ENCODE assay signal across 18 cellular contexts in the genomic region with DNA sequence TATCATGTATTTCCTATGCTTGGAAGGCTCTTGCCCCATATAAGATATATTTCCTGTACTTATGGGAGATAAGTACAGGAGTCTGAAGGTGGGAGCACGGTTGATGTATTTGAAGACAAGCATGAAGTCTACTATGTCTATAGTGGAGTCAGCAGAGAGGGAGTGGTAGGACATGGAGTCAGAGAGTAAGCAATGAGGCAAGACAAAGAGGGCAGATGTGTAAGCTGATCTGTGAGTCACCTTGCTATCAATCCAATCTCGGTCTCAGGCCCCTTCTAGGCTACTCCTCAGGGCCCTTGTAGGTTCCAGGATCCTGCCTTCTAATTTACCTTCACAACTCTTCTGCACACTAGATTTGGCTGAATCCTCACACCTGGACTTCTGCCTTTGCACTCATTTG.
"Had no signal": no experiment of that assay in that cellular context is flagged by ENCODE, and none has a peak within 500 bp of the region (broad histone marks: within the 10 kb centered on the region; RNA-seq: fewer than 3 reads in every experiment).

No MANE protein-coding gene starts in this region.

- H3K36me3 Mint-ChIP-seq: activated CD4-positive, alpha-beta memory T cell treated with anti-CD3 and anti-CD28 coated beads for 36 hours had no signal

- H3K4me3 ChIP-seq: colonic mucosa, gastrocnemius medialis, heart right ventricle, lower lobe of right lung, right atrium auricular region, transverse colon had no signal

- H3K27me3 Mint-ChIP-seq: activated CD4-positive, alpha-beta memory T cell treated with anti-CD3 and anti-CD28 coated beads for 36 hours had no signal

- H3K9me3 ChIP-seq: colonic mucosa, gastrocnemius medialis, lower lobe of right lung, neutrophil, right atrium auricular region, transverse colon had no signal

- H3K27me3 ChIP-seq: colonic mucosa, gastrocnemius medialis, heart right ventricle, neutrophil, right atrium auricular region, transverse colon had no signal

- H3K36me3 ChIP-seq: colonic mucosa, gastrocnemius medialis, heart right ventricle, lower lobe of right lung, neutrophil, right atrium auricular region, transverse colon had no signal

- ATAC-seq: activated T-cell treated with anti-CD3 and anti-CD28 coated beads, Interleukin-2, amount 50 U/mL, for 72 hours; gastrocnemius medialis; heart right ventricle; left cardiac atrium; lower lobe of right lung; naive thymus-derived CD4-positive, alpha-beta T cell had no signal

- DNase-seq: activated CD4-positive, alpha-beta memory T cell treated with anti-CD3 and anti-CD28 coated beads for 36 hours; activated CD4-positive, alpha-beta T cell treated with anti-CD3 and anti-CD28 coated beads for 1 hour; activated CD8-positive, alpha-beta memory T cell treated with anti-CD3 and anti-CD28 coated beads, Interleukin-2, amount 50 U/mL, for 4 hours; activated T-cell treated with anti-CD3 and anti-CD28 coated beads, Interleukin-2, amount 50 U/mL, for 72 hours; caudate nucleus; colonic mucosa; gastrocnemius medialis; heart right ventricle; left cardiac atrium; lower lobe of right lung; naive thymus-derived CD4-positive, alpha-beta T cell; posterior cingulate gyrus; small intestine; SW 1271; T-helper 9 cell; transverse colon had no signal

- H3K27ac Mint-ChIP-seq: activated CD4-positive, alpha-beta memory T cell treated with anti-CD3 and anti-CD28 coated beads for 36 hours; activated T-cell treated with anti-CD3 and anti-CD28 coated beads, Interleukin-2, amount 50 U/mL, for 72 hours; naive thymus-derived CD4-positive, alpha-beta T cell had no signal

- H3K4me1 Mint-ChIP-seq: naive thymus-derived CD4-positive, alpha-beta T cell had no signal

- H3K27ac ChIP-seq: colonic mucosa, gastrocnemius medialis, heart right ventricle, lower lobe of right lung, neutrophil, right atrium auricular region, transverse colon had no signal

- H3K4me1 ChIP-seq: colonic mucosa, gastrocnemius medialis, lower lobe of right lung, right atrium auricular region, transverse colon had no signal

- H3K4me3 Mint-ChIP-seq: activated CD4-positive, alpha-beta memory T cell treated with anti-CD3 and anti-CD28 coated beads for 36 hours; activated T-cell treated with anti-CD3 and anti-CD28 coated beads, Interleukin-2, amount 50 U/mL, for 72 hours; naive thymus-derived CD4-positive, alpha-beta T cell had no signal
